1 cellular context compared by ENCODE assay signal in genomic region chr5:174311531-174312269, GRCh38.
TF ChIP-seq lines count a peak whose summit lies in the region.

No MANE protein-coding gene starts in this region.

TF ChIP-seq in K562, 482 proteins besides CTCF, POLR2A, EP300 and RAD21 (continued from another document):
- TF ChIP-seq, protein P1, sequence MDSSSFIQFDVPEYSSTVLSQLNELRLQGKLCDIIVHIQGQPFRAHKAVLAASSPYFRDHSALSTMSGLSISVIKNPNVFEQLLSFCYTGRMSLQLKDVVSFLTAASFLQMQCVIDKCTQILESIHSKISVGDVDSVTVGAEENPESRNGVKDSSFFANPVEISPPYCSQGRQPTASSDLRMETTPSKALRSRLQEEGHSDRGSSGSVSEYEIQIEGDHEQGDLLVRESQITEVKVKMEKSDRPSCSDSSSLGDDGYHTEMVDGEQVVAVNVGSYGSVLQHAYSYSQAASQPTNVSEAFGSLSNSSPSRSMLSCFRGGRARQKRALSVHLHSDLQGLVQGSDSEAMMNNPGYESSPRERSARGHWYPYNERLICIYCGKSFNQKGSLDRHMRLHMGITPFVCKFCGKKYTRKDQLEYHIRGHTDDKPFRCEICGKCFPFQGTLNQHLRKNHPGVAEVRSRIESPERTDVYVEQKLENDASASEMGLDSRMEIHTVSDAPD (CRISPR knock-in tag; IDR thresholded peaks at IDR 0.05) = no peak
- TF ChIP-seq ELF1 (tag; IDR thresholded peaks at IDR 0.05) (no peak), SIN3B (IDR thresholded peaks at IDR 0.05; ENCODE audit: low read depth) (no peak), ZNF445 (CRISPR knock-in tag; IDR thresholded peaks at IDR 0.05; ENCODE audit: low read depth) (no peak), SMC3 (conservative IDR thresholded peaks at IDR 0.05; ENCODE audit: insufficient read depth, low read depth, low read length) (peak; percentile 90)
